In genomic region chr7:113421696-113422330, GRCh38 we compare ENCODE assay signal across 8 cellular contexts.
DNase-seq lines count a peak whose midpoint lies in the region; TF ChIP-seq lines count a peak whose summit lies in the region.

No MANE protein-coding gene starts in this region.

- no peak overlapping the region for H3K9ac ChIP-seq in MM.1S (ENCODE audit: low read length)

- no peaks in the 10 kb centered on the region for H4K20me1 ChIP-seq in MM.1S (ENCODE audit: insufficient read depth, low read length)
- no peaks in the 10 kb centered on the region for H4K20me1 ChIP-seq in osteoblast (ENCODE audit: insufficient read depth, low read length)

- no peaks in the 10 kb centered on the region for H3K79me2 ChIP-seq in MM.1S (ENCODE audit: low read length)
- no peaks in the 10 kb centered on the region for H3K79me2 ChIP-seq in osteoblast (ENCODE audit: insufficient read depth, low read length)

- no peak overlapping the region for H3K4me3 ChIP-seq in HEK293 (ENCODE audit: low read depth, low read length)
- H3K4me3 ChIP-seq in MM.1S (ENCODE audit: low read length): no peak overlapping the region
- H3K4me3 ChIP-seq in osteoblast (ENCODE audit: insufficient read depth, low read length): no peak overlapping the region
- no peak overlapping the region for H3K4me3 ChIP-seq in tibial artery

- peak overlapping the region; percentile 28; the same call in 1 of the 2 replicates for H3K4me2 ChIP-seq in MM.1S (ENCODE audit: low read depth, low read length)
- H3K4me2 ChIP-seq in osteoblast (ENCODE audit: insufficient read depth, low read length): no peak overlapping the region

- DNase-seq in GM10248 (ENCODE audit: extremely low spot score) (peak; percentile 53), MM.1S (peak; percentile 94), SHP77 treated with DMSO at 0.1 percent for 48 hours (lab: John Stamatoyannopoulos, UW) (peak; percentile 64), foreskin melanocyte (peak; percentile 63), osteoblast (ENCODE audit: insufficient read length, low spot score, missing footprints) (peak; percentile 62), tibial artery (peak; percentile 75 to 85)
- peak; percentile 40 for DNase-seq in activated T-helper 9 cell treated with anti-CD3 and anti-CD28 coated beads, Interleukin-2, amount 50 U/mL, for 16 hours (ENCODE audit: low read depth)

- peak; percentile 90 for TF ChIP-seq CTCF in GM10248 (IDR thresholded peaks at IDR 0.05; ENCODE audit: control extremely low read depth, extremely low read depth, low read depth, missing control alignments)
- peak; percentile 74 for TF ChIP-seq CTCF in HEK293 (tag by site-specific recombination; IDR thresholded peaks at IDR 0.05)
- TF ChIP-seq CTCF in MM.1S (IDR thresholded peaks at IDR 0.05; ENCODE audit: low read length): peak; percentile 99
- TF ChIP-seq CTCF in osteoblast (IDR thresholded peaks at IDR 0.05; ENCODE audit: extremely low read depth, low read depth, low read length): peak; percentile 89
- peak; percentile 76 to 81 for TF ChIP-seq CTCF in tibial artery (IDR thresholded peaks at IDR 0.05)

- H2AFZ ChIP-seq in MM.1S (ENCODE audit: low read length) (peak overlapping the region; percentile 77), osteoblast (ENCODE audit: low read length) (peak overlapping the region; percentile 71)

- H3K9me3 ChIP-seq in HEK293 (ENCODE audit: control insufficient read depth, insufficient read depth, low read depth, low read length) (no peaks in the 10 kb centered on the region), MM.1S (replicated peaks; ENCODE audit: insufficient read depth, low read length) (no peaks in the 10 kb centered on the region), osteoblast (ENCODE audit: low read depth, low read length) (no peaks in the 10 kb centered on the region), tibial artery (no peaks in the 10 kb centered on the region)

- CTCF ChIA-PET in GM10248 (lab: Yijun Ruan, JAX): interaction anchor here (0.5 to 4.6 kb wide), 24 partner anchors 11 to 1678 kb away, joined by 3 to 31 read pairs (median 4); no protein-coding TSS in a partner anchor
- CTCF ChIA-PET in HEK293 (lab: Yijun Ruan, JAX): interaction anchor here (0.6 to 7.4 kb wide), 19 partner anchors 11 to 925 kb away, joined by 3 to 85 read pairs (median 3); no protein-coding TSS in a partner anchor

- H3K36me3 ChIP-seq in HEK293 (ENCODE audit: control insufficient read depth in 2 of 2, insufficient read depth in 1 of 2, low read length in 2 of 2) (no peaks in the 10 kb centered on the region), MM.1S (replicated peaks; ENCODE audit: insufficient read depth, low read length) (no peaks in the 10 kb centered on the region), osteoblast (ENCODE audit: insufficient read depth, low read length) (no peaks in the 10 kb centered on the region), tibial artery (no peaks in the 10 kb centered on the region)

- H3F3A ChIP-seq in MM.1S (ENCODE audit: insufficient read depth, low read length): no peaks in the 10 kb centered on the region

- H3K4me1 ChIP-seq in HEK293 (ENCODE audit: control insufficient read depth, insufficient read depth, low read length) (no peaks in the 10 kb centered on the region), MM.1S (ENCODE audit: low read length) (no peaks in the 10 kb centered on the region), osteoblast (ENCODE audit: insufficient read depth, low read length) (no peaks in the 10 kb centered on the region), tibial artery (no peaks in the 10 kb centered on the region)

- POLR2A ChIA-PET in GM10248 (lab: Yijun Ruan, JAX) (no interaction called here), HEK293 (lab: Yijun Ruan, JAX) (no interaction called here)

- H3K27ac ChIP-seq in HEK293 (ENCODE audit: extremely low read depth, low read depth, low read length) (no peak overlapping the region), MM.1S (ENCODE audit: low read length) (no peak overlapping the region), osteoblast (ENCODE audit: low read depth, low read length) (no peak overlapping the region), tibial artery (no peak overlapping the region)

- intact Hi-C loops in tibial artery (cut with DNase I; ENCODE audit: low total_unique reads): loop anchor here (10.0 kb wide), 1 partner anchor 867 kb away; no protein-coding TSS in a partner anchor

- H3K27me3 ChIP-seq in MM.1S (replicated peaks; ENCODE audit: insufficient read depth, low read length) (no peaks in the 10 kb centered on the region), osteoblast (ENCODE audit: insufficient read depth, low read length) (no peaks in the 10 kb centered on the region), tibial artery (no peaks in the 10 kb centered on the region)

- H3K9me2 ChIP-seq in MM.1S (replicated peaks; ENCODE audit: insufficient read depth, low read length): no peaks in the 10 kb centered on the region

TF ChIP-seq in HEK293, 187 proteins besides CTCF, POLR2A, EP300 and RAD21 (continues in another document):
- TF ChIP-seq SP7 (tag by site-specific recombination; IDR thresholded peaks at IDR 0.05) (no peak), YY1 (tag by site-specific recombination; IDR thresholded peaks at IDR 0.05) (peak; percentile 68), ZBTB21 (tag by site-specific recombination; IDR thresholded peaks at IDR 0.05) (no peak), ZIC2 (tag by site-specific recombination; IDR thresholded peaks at IDR 0.05) (peak; percentile 41), ZNF391 (tag by site-specific recombination; IDR thresholded peaks at IDR 0.05; ENCODE audit: borderline replicate concordance, low read depth) (no peak), YY2 (tag by site-specific recombination; IDR thresholded peaks at IDR 0.05) (peak; percentile 57; the same call in 1 of the 2 replicates), PRDM10 (tag by site-specific recombination; IDR thresholded peaks at IDR 0.05) (no peak), ZNF2 (tag by site-specific recombination; IDR thresholded peaks at IDR 0.05) (0 out of 2 replicates have a peak, but pooled peaks have one; percentile 59), ZNF660 (tag by site-specific recombination; IDR thresholded peaks at IDR 0.05) (peak; percentile 100), ZBTB1 (tag by site-specific recombination; IDR thresholded peaks at IDR 0.05) (no peak), ZNF10 (tag by site-specific recombination; IDR thresholded peaks at IDR 0.05) (peak; percentile 29; the same call in 1 of the 2 replicates), ZNF16 (tag by site-specific recombination; IDR thresholded peaks at IDR 0.05; ENCODE audit: low read depth) (no peak), ZNF23 (tag by site-specific recombination; IDR thresholded peaks at IDR 0.05; ENCODE audit: borderline replicate concordance) (no peak), ZNF324 (tag by site-specific recombination; IDR thresholded peaks at IDR 0.05) (no peak), ZNF670 (tag by site-specific recombination; IDR thresholded peaks at IDR 0.05; ENCODE audit: low read depth) (no peak), ZNF211 (tag by site-specific recombination; IDR thresholded peaks at IDR 0.05; ENCODE audit: low read depth) (no peak), HOXD13 (CRISPR knock-in tag; IDR thresholded peaks at IDR 0.05; ENCODE audit: borderline replicate concordance) (no peak), SCRT2 (tag by site-specific recombination; IDR thresholded peaks at IDR 0.05) (peak; percentile 90), PATZ1 (tag by site-specific recombination; IDR thresholded peaks at IDR 0.05) (peak; percentile 18; the same call in 1 of the 2 replicates), ZNF202 (tag by site-specific recombination; IDR thresholded peaks at IDR 0.05; ENCODE audit: borderline replicate concordance) (no peak), ZNF654 (tag by site-specific recombination; IDR thresholded peaks at IDR 0.05; ENCODE audit: low read depth) (peak; percentile 90)

Comparison
In these comparisons a context has a peak if more than half of its experiments do, and no peak if none do; other contexts are left out.
1. DNase-seq: peak in every context shown above with its lines; median percentile 94 in MM.1S; 80 in tibial artery; 64 in SHP77 treated with DMSO at 0.1 percent for 48 hours; 63 in foreskin melanocyte; 62 in osteoblast; 53 in GM10248; 40 in activated T-helper 9 cell treated with anti-CD3 and anti-CD28 coated beads, Interleukin-2, amount 50 U/mL, for 16 hours.